19 cellular contexts compared by ENCODE assay signal in the genomic region with DNA sequence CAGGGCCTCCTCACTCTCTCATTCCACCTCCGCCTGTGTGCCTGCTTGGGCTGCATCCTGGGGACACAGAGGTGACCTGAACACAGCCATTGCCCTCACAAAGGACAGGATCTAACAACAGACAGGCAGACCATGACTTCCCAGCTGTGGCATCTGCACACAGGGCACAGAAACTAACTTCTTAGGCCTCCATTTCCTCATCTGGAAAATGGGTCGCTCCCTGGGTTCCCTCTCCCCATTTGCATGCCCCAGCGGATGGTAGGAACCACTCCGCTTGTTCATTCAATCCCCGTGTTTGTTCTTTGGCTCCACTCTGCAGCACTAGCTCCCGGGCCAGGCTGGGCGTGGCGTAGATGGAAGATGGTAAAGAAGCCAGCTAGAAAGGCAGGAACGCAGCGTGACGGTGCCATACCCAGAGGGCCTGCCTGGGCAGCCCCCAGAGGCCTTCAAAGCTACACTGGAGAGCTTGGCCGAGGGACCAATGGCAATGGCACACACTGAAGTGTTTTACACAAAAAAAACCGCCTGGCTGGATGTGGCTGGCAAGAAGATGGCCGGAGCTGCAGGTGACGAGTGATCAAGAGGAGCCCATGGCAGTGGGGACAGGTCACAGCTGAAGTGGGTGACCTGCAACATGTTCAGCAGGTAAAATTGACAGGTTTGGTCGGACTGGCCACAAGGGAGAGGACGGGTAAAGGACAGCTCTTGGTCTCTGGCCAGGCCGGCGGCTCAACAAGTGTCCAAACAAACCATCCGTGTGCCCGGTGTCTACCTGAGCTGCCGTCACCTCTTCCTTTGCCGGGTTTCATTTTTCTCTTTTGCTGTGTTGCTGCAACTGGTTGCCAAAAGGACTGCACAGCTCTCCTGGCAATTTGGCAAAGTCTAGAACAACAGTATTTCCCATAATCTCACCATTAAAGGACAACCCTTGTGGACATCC.
A peak's percentile ranks its signal among the peaks of the same experiment; 100 is the strongest.
DNase-seq lines count a peak whose midpoint lies in the region; ATAC-seq and TF ChIP-seq lines count a peak whose summit lies in the region.
"Had no signal": no experiment of that assay in that cellular context is flagged by ENCODE, and none has a peak within 500 bp of the region (broad histone marks: within the 10 kb centered on the region; RNA-seq: fewer than 3 reads in every experiment).

No MANE protein-coding gene starts in this region.

- H3K4me1 Mint-ChIP-seq in activated CD8-positive, alpha-beta T cell treated with anti-CD3 and anti-CD28 coated beads, Interleukin-2, amount 10 ng/mL, durations not matched to agents 7 days and 5 days (ENCODE audit: low read depth), result peaks cover 44% of the 10 kb centered on the region
- peaks cover 15% of the 10 kb centered on the region for H3K4me1 Mint-ChIP-seq in activated CD8-positive, alpha-beta T cell treated with anti-CD3 and anti-CD28 coated beads for 36 hours (ENCODE audit: low read depth)
- peaks cover 2 to 3% of the 10 kb centered on the region in 2 donors for H3K4me1 Mint-ChIP-seq in effector memory CD8-positive, alpha-beta T cell (ENCODE audit: low read depth in 2 of 2)
- H3K4me1 Mint-ChIP-seq: immature natural killer cell had no signal

- no peak for TF ChIP-seq POLR2A in prostate gland (IDR thresholded peaks at IDR 0.05)

- no peak overlapping the region for H3K4me3 Mint-ChIP-seq in activated CD8-positive, alpha-beta T cell treated with anti-CD3 and anti-CD28 coated beads, Interleukin-2, amount 10 ng/mL, durations not matched to agents 7 days and 5 days
- no peak overlapping the region for H3K4me3 Mint-ChIP-seq in activated CD8-positive, alpha-beta T cell treated with anti-CD3 and anti-CD28 coated beads for 36 hours
- H3K4me3 Mint-ChIP-seq in effector memory CD8-positive, alpha-beta T cell, result no peak overlapping the region
- H3K4me3 Mint-ChIP-seq: immature natural killer cell; naive thymus-derived CD8-positive, alpha-beta T cell had no signal

- no peak overlapping the region for H3K4me3 ChIP-seq in prostate gland
- H3K4me3 ChIP-seq: heart left ventricle, lower lobe of right lung, MG63, spleen, tibial nerve had no signal

- peaks cover 2% of the 10 kb centered on the region for H3K36me3 Mint-ChIP-seq in activated CD8-positive, alpha-beta T cell treated with anti-CD3 and anti-CD28 coated beads, Interleukin-2, amount 10 ng/mL, durations not matched to agents 7 days and 5 days (ENCODE audit: low read depth)
- no peaks in the 10 kb centered on the region for H3K36me3 Mint-ChIP-seq in activated CD8-positive, alpha-beta T cell treated with anti-CD3 and anti-CD28 coated beads for 36 hours (ENCODE audit: low read depth)
- H3K36me3 Mint-ChIP-seq in effector memory CD8-positive, alpha-beta T cell (ENCODE audit: insufficient read depth), result peaks cover 5% of the 10 kb centered on the region
- H3K36me3 Mint-ChIP-seq: immature natural killer cell; naive thymus-derived CD8-positive, alpha-beta T cell had no signal

- no peak for TF ChIP-seq CTCF in activated CD8-positive, alpha-beta T cell treated with anti-CD3 and anti-CD28 coated beads for 36 hours (IDR thresholded peaks at IDR 0.05)
- no peak for TF ChIP-seq CTCF in prostate gland (IDR thresholded peaks at IDR 0.05)

- H3K27ac ChIP-seq in prostate gland, result no peak overlapping the region
- H3K27ac ChIP-seq: heart left ventricle, lower lobe of right lung, spleen, tibial nerve had no signal

- H3K4me1 ChIP-seq in prostate gland (replicated peaks), result no peaks in the 10 kb centered on the region
- H3K4me1 ChIP-seq: lower lobe of right lung, tibial nerve had no signal

- H3K9me3 ChIP-seq in prostate gland, result no peaks in the 10 kb centered on the region
- H3K9me3 ChIP-seq: heart left ventricle, lower lobe of right lung, MG63, spleen, tibial nerve had no signal

- H3K36me3 ChIP-seq in prostate gland, result no peaks in the 10 kb centered on the region
- H3K36me3 ChIP-seq: heart left ventricle, lower lobe of right lung, MG63, spleen, tibial nerve had no signal

- no peak for ATAC-seq in activated CD8-positive, alpha-beta T cell treated with anti-CD3 and anti-CD28 coated beads, Interleukin-2, amount 10 ng/mL, durations not matched to agents 7 days and 5 days
- no peak for ATAC-seq in activated CD8-positive, alpha-beta T cell treated with anti-CD3 and anti-CD28 coated beads for 36 hours
- ATAC-seq in effector memory CD8-positive, alpha-beta T cell (replicated peaks), result no peak
- ATAC-seq in HG02973 (IDR thresholded peaks at IDR 0.05; ENCODE audit: unreplicated experiment), result no peak
- ATAC-seq: heart left ventricle; lower lobe of right lung; naive thymus-derived CD8-positive, alpha-beta T cell had no signal

- DNase-seq in activated CD8-positive, alpha-beta T cell treated with anti-CD3 and anti-CD28 coated beads, Interleukin-2, amount 10 ng/mL, durations not matched to agents 7 days and 5 days, result no peak
- no peak for DNase-seq in activated CD8-positive, alpha-beta T cell treated with anti-CD3 and anti-CD28 coated beads for 36 hours
- peak; percentile 47 for DNase-seq in NCI-H2029 (lab: John Stamatoyannopoulos, UW)
- DNase-seq in effector memory CD8-positive, alpha-beta T cell, result no peak
- DNase-seq in prostate gland (ENCODE audit: low spot score), result peak; percentile 75
- DNase-seq in mucosa of gallbladder (ENCODE audit: low spot score), result no peak
- no peak for DNase-seq in epidermal melanocyte (ENCODE audit: insufficient read length, low spot score)
- DNase-seq: activated CD4-positive, alpha-beta T cell treated with anti-CD3 and anti-CD28 coated beads for 48 hours; GOT3; heart left ventricle; immature natural killer cell; lower lobe of right lung; MG63; naive thymus-derived CD8-positive, alpha-beta T cell; NCI-H1694; NCI-H345; spleen had no signal

- no peaks in the 10 kb centered on the region for H3K27me3 ChIP-seq in prostate gland (replicated peaks; ENCODE audit: insufficient read depth)
- H3K27me3 ChIP-seq: heart left ventricle, MG63, spleen, tibial nerve had no signal

- no peaks in the 10 kb centered on the region for H3K27me3 Mint-ChIP-seq in activated CD8-positive, alpha-beta T cell treated with anti-CD3 and anti-CD28 coated beads, Interleukin-2, amount 10 ng/mL, durations not matched to agents 7 days and 5 days (ENCODE audit: low read depth)
- no peaks in the 10 kb centered on the region for H3K27me3 Mint-ChIP-seq in activated CD8-positive, alpha-beta T cell treated with anti-CD3 and anti-CD28 coated beads for 36 hours
- H3K27me3 Mint-ChIP-seq in effector memory CD8-positive, alpha-beta T cell, result no peaks in the 10 kb centered on the region
- H3K27me3 Mint-ChIP-seq: naive thymus-derived CD8-positive, alpha-beta T cell had no signal

- H3K9me3 Mint-ChIP-seq in activated CD8-positive, alpha-beta T cell treated with anti-CD3 and anti-CD28 coated beads, Interleukin-2, amount 10 ng/mL, durations not matched to agents 7 days and 5 days (ENCODE audit: insufficient read depth), result no peaks in the 10 kb centered on the region
- H3K9me3 Mint-ChIP-seq in activated CD8-positive, alpha-beta T cell treated with anti-CD3 and anti-CD28 coated beads for 36 hours, result no peaks in the 10 kb centered on the region
- no peaks in the 10 kb centered on the region for H3K9me3 Mint-ChIP-seq in effector memory CD8-positive, alpha-beta T cell
- H3K9me3 Mint-ChIP-seq: immature natural killer cell; naive thymus-derived CD8-positive, alpha-beta T cell had no signal

- WGBS in prostate gland, result 54% methylated on average over 23 of the region's 23 CpGs

- CTCF ChIA-PET in activated CD8-positive, alpha-beta T cell treated with anti-CD3 and anti-CD28 coated beads, Interleukin-2, amount 10 ng/mL, durations not matched to agents 7 days and 5 days (lab: Charles Lee), result interaction anchor here (1.1 kb wide), 1 partner anchor 31 kb away, joined by 3 read pairs; no protein-coding TSS in a partner anchor
- CTCF ChIA-PET in activated CD8-positive, alpha-beta T cell treated with anti-CD3 and anti-CD28 coated beads for 36 hours (lab: Charles Lee), result interaction anchor here (1.2 to 1.4 kb wide), 2 partner anchors 10 to 29 kb away, joined by 3 to 5 read pairs; no protein-coding TSS in a partner anchor

- POLR2A ChIA-PET in activated CD8-positive, alpha-beta T cell treated with anti-CD3 and anti-CD28 coated beads, Interleukin-2, amount 10 ng/mL, durations not matched to agents 7 days and 5 days (lab: Charles Lee), result no interaction called here
- POLR2A ChIA-PET in activated CD8-positive, alpha-beta T cell treated with anti-CD3 and anti-CD28 coated beads for 36 hours (lab: Charles Lee), result interaction anchor here (1.5 to 2.7 kb wide), 4 partner anchors 10 to 66 kb away, joined by 3 to 12 read pairs (median 7); no protein-coding TSS in a partner anchor

- intact Hi-C loops in activated CD8-positive, alpha-beta T cell treated with anti-CD3 and anti-CD28 coated beads for 36 hours (cut with micrococcal nuclease), result no loop called here
- intact Hi-C loops in prostate gland (cut with DNase I), result no loop called here

- H3K27ac Mint-ChIP-seq in activated CD8-positive, alpha-beta T cell treated with anti-CD3 and anti-CD28 coated beads, Interleukin-2, amount 10 ng/mL, durations not matched to agents 7 days and 5 days, result peak overlapping the region; percentile 18
- H3K27ac Mint-ChIP-seq in activated CD8-positive, alpha-beta T cell treated with anti-CD3 and anti-CD28 coated beads for 36 hours, result no peak overlapping the region
- H3K27ac Mint-ChIP-seq in effector memory CD8-positive, alpha-beta T cell, result peak overlapping the region; percentile 16 to 22

Comparison
In these comparisons a context has a peak if more than half of its experiments do, and no peak if none do; other contexts are left out.
1. DNase-seq: peak in NCI-H2029 (single experiment) and prostate gland (single experiment); none in activated CD8-positive, alpha-beta T cell treated with anti-CD3 and anti-CD28 coated beads, Interleukin-2, amount 10 ng/mL, durations not matched to agents 7 days and 5 days (single experiment), activated CD8-positive, alpha-beta T cell treated with anti-CD3 and anti-CD28 coated beads for 36 hours (single experiment), effector memory CD8-positive, alpha-beta T cell (0 of 3), mucosa of gallbladder (single experiment) and epidermal melanocyte (single experiment).